22 cellular contexts compared by ENCODE assay signal in genomic region chr18:78246041-78246440, GRCh38.
DNase-seq lines count a peak whose midpoint lies in the region; ATAC-seq, FAIRE-seq and TF ChIP-seq lines count a peak whose summit lies in the region.
"Had no signal": no experiment of that assay in that cellular context is flagged by ENCODE, and none has a peak within 500 bp of the region (broad histone marks: within the 10 kb centered on the region; RNA-seq: fewer than 3 reads in every experiment).

No MANE protein-coding gene starts in this region.

- no peak overlapping the region for H3K4me2 ChIP-seq in neuronal stem cell (ENCODE audit: insufficient read depth, low read length, poor library complexity, severe bottlenecking)

- H3K4ac ChIP-seq in neuronal stem cell (ENCODE audit: low read length), result no peak overlapping the region

- H2BK15ac ChIP-seq in neuronal stem cell (ENCODE audit: low read length), result no peak overlapping the region

- H3K27me3 ChIP-seq in layer of hippocampus (ENCODE audit: control insufficient read depth, insufficient read depth, low read length) (peaks cover 5% of the 10 kb centered on the region), neuronal stem cell (ENCODE audit: control insufficient read depth in 3 of 3, insufficient read depth in 3 of 3, low read depth in 1 of 3, low read length in 3 of 3) (peaks cover 0 to 3% (median 0%) of the 10 kb centered on the region in 3 experiments), small intestine (ENCODE audit: control insufficient read depth in 2 of 2, insufficient read depth in 2 of 2, low read length in 2 of 2) (no peaks in the 10 kb centered on the region), esophagus muscularis mucosa (peaks cover 0 to 31% (median 0%) of the 10 kb centered on the region in 4 donors)

- no CpG with 5 or more reads among the region's 8 CpGs for WGBS in neuronal stem cell (ENCODE audit: extremely low coverage in 2 of 2, insufficient read length in 2 of 2, insufficient replicate concordance in 1 of 2), 2 donors
- WGBS in small intestine, 3 donors, result 83 to 92% (median 84%) methylated on average over 8 of the region's 8 CpGs
- 79% methylated on average over 8 of the region's 8 CpGs for WGBS in esophagus muscularis mucosa

- H3K4me3 ChIP-seq in LNCaP clone FGC (ENCODE audit: low read depth, low read length) (no peak overlapping the region), neuronal stem cell (ENCODE audit: low read length in 2 of 2) (no peak overlapping the region), small intestine (ENCODE audit: low read depth in 1 of 2, low read length in 2 of 2) (no peak overlapping the region), esophagus muscularis mucosa (no peak overlapping the region)
- H3K4me3 ChIP-seq: GM12878, GM23248, HAP-1, K562 had no signal

- H3K18ac ChIP-seq in neuronal stem cell (ENCODE audit: low read length), result no peak overlapping the region

- no peak overlapping the region for H2BK12ac ChIP-seq in neuronal stem cell (ENCODE audit: low read length)

- TF ChIP-seq EP300 in esophagus muscularis mucosa (IDR thresholded peaks at IDR 0.05), result no peak

- no peak overlapping the region for H3K9ac ChIP-seq in neuronal stem cell (ENCODE audit: low read depth, low read length, poor library complexity)
- H3K9ac ChIP-seq: GM23248 had no signal

- DNase-seq in DMS153 (lab: John Stamatoyannopoulos, UW) (peak; percentile 85), LNCaP clone FGC (ENCODE audit: low read depth) (peak; percentile 6), neuronal stem cell (ENCODE audit: low spot score) (no peak), small intestine (no peak), esophagus muscularis mucosa (ENCODE audit: extremely low spot score) (no peak)
- DNase-seq in effector CD8-positive, alpha-beta T cell (lab: John Stamatoyannopoulos, UW), result no peak
- DNase-seq: ACHN; Caco-2; CD4-positive, alpha-beta T cell; DMS79 treated with DMSO at 0.1 percent for 48 hours; EL; GM23248; IMR-90 had no signal

- H2AK5ac ChIP-seq in neuronal stem cell (ENCODE audit: low read depth, low read length), result no peak overlapping the region

- no peaks in the 10 kb centered on the region for H3K79me1 ChIP-seq in neuronal stem cell (ENCODE audit: low read depth, low read length)

- H2BK5ac ChIP-seq in neuronal stem cell (ENCODE audit: low read length), result no peak overlapping the region

- H3K36me3 ChIP-seq in neuronal stem cell (replicated peaks in 1 of 2; ENCODE audit: control insufficient read depth in 2 of 2, insufficient read depth in 2 of 2, low read length in 2 of 2) (no peaks in the 10 kb centered on the region), small intestine (ENCODE audit: control insufficient read depth in 2 of 2, insufficient read depth in 2 of 2, low read length in 2 of 2) (no peaks in the 10 kb centered on the region), esophagus muscularis mucosa (no peaks in the 10 kb centered on the region)
- H3K36me3 ChIP-seq: HAP-1 had no signal

- no peak overlapping the region for H2AFZ ChIP-seq in neuronal stem cell (ENCODE audit: low read length)
- H2AFZ ChIP-seq: GM23248 had no signal

- intact Hi-C loops in esophagus muscularis mucosa (cut with DNase I), result no loop called here

- H4K8ac ChIP-seq in neuronal stem cell (ENCODE audit: low read depth, low read length), result no peak overlapping the region

- H3K4me1 ChIP-seq in neuronal stem cell (ENCODE audit: control insufficient read depth in 2 of 2, insufficient read depth in 1 of 2, low read depth in 1 of 2, low read length in 2 of 2) (peaks cover 6 to 13% of the 10 kb centered on the region in 2 donors), small intestine (ENCODE audit: control insufficient read depth in 2 of 2, insufficient read depth in 1 of 2, low read depth in 1 of 2, low read length in 1 of 2) (no peaks in the 10 kb centered on the region), esophagus muscularis mucosa (peaks cover 0 to 4% (median 0%) of the 10 kb centered on the region in 4 donors)
- H3K4me1 ChIP-seq: Caco-2, HAP-1 had no signal

- no peak for ATAC-seq in HG02588 (IDR thresholded peaks at IDR 0.05; ENCODE audit: unreplicated experiment)
- ATAC-seq: GM12878, K562 had no signal

- peak overlapping the region; percentile 16 for H3K27ac ChIP-seq in layer of hippocampus (ENCODE audit: low read depth, low read length)
- H3K27ac ChIP-seq in neuronal stem cell (replicated peaks; ENCODE audit: low read length), result no peak overlapping the region
- H3K27ac ChIP-seq in small intestine (ENCODE audit: low read depth in 1 of 2, low read length in 1 of 2), result no peak overlapping the region
- H3K27ac ChIP-seq in esophagus muscularis mucosa (replicated peaks in 1 of 4), result no peak overlapping the region
- H3K27ac ChIP-seq: C4-2B, GM23248 had no signal

- no peak overlapping the region for H2BK120ac ChIP-seq in neuronal stem cell (ENCODE audit: low read depth, low read length)

- H3K23ac ChIP-seq in neuronal stem cell (ENCODE audit: low read depth, low read length, poor library complexity), result no peak overlapping the region

- TF ChIP-seq CTCF in LNCaP clone FGC (IDR thresholded peaks at IDR 0.05; ENCODE audit: control insufficient read depth, extremely low read depth, insufficient read depth) (no peak), esophagus muscularis mucosa (IDR thresholded peaks at IDR 0.05) (no peak)

- H4K91ac ChIP-seq in neuronal stem cell (ENCODE audit: low read depth, low read length, poor library complexity), result no peak overlapping the region

- H3K9me3 ChIP-seq in neuronal stem cell (replicated peaks in 1 of 2; ENCODE audit: control insufficient read depth in 2 of 2, insufficient read depth in 1 of 2, low read depth in 1 of 2, low read length in 2 of 2) (no peaks in the 10 kb centered on the region), small intestine (ENCODE audit: control insufficient read depth, low read depth) (no peaks in the 10 kb centered on the region), esophagus muscularis mucosa (no peaks in the 10 kb centered on the region)
- H3K9me3 ChIP-seq: Caco-2, HAP-1 had no signal

- peak overlapping the region; percentile 57 for H3K14ac ChIP-seq in neuronal stem cell (ENCODE audit: low read length)

- no peak for FAIRE-seq in small intestine (lab: Jason Lieb, UNC)
- FAIRE-seq: D721Med, GM12878, GM19239, HTR-8/SVneo, K562 had no signal

- no peak for TF ChIP-seq POLR2A in esophagus muscularis mucosa (IDR thresholded peaks at IDR 0.05; ENCODE audit: low read depth)

Comparison
In these comparisons a context has a peak if more than half of its experiments do, and no peak if none do; other contexts are left out.
1. DNase-seq: peak in DMS153 (single experiment) and LNCaP clone FGC (single experiment); none in neuronal stem cell (single experiment), effector CD8-positive, alpha-beta T cell (single experiment), small intestine (single experiment) and esophagus muscularis mucosa (single experiment).